14 cellular contexts compared by ENCODE assay signal in genomic region chr7:47460251-47460989, GRCh38.
DNase-seq lines count a peak whose midpoint lies in the region; ATAC-seq, FAIRE-seq and TF ChIP-seq lines count a peak whose summit lies in the region.
"Had no signal": no experiment of that assay in that cellular context is flagged by ENCODE, and none has a peak within 500 bp of the region (broad histone marks: within the 10 kb centered on the region; RNA-seq: fewer than 3 reads in every experiment).

No MANE protein-coding gene starts in this region.

- H3K4me1 ChIP-seq in small intestine (ENCODE audit: control insufficient read depth in 2 of 2, insufficient read depth in 1 of 2, low read depth in 1 of 2, low read length in 1 of 2) = peaks cover 8 to 19% of the 10 kb centered on the region in 2 donors
- H3K4me1 ChIP-seq: foreskin keratinocyte had no signal

- peak overlapping the region in 1 of 2 donors; percentile 28 for H3K27ac ChIP-seq in small intestine (ENCODE audit: low read depth in 1 of 2, low read length in 1 of 2)
- H3K27ac ChIP-seq: foreskin keratinocyte had no signal

- no peaks in the 10 kb centered on the region for H3K9me3 Mint-ChIP-seq in T-cell
- H3K9me3 Mint-ChIP-seq: CD4-positive, alpha-beta memory T cell had no signal

- ATAC-seq in GM21390 (IDR thresholded peaks at IDR 0.05; ENCODE audit: unreplicated experiment) (no peak), T-cell (replicated peaks in 1 of 4) (no peak)
- ATAC-seq: foreskin keratinocyte had no signal

- H3K27me3 ChIP-seq in small intestine (ENCODE audit: control insufficient read depth in 2 of 2, insufficient read depth in 2 of 2, low read length in 2 of 2) = no peaks in the 10 kb centered on the region

- POLR2A ChIA-PET in T-cell (lab: Charles Lee) = no interaction called here

- WGBS in small intestine, 3 donors = 15 to 62% (median 32%) methylated on average over 11 of the region's 11 CpGs

- DNase-seq in NCI-H1105 (lab: John Stamatoyannopoulos, UW) (peak; percentile 94), NCI-H2196 (lab: John Stamatoyannopoulos, UW; ENCODE audit: unreplicated experiment) (peak; percentile 79), fibroblast of the aortic adventitia (ENCODE audit: low read depth) (peak; percentile 35), small intestine (peak; percentile 96), T-cell (no peak)
- no peak for DNase-seq in activated CD8-positive, alpha-beta memory T cell treated with anti-CD3 and anti-CD28 coated beads, Interleukin-2, amount 50 U/mL, for 4 hours
- DNase-seq: activated CD4-positive, alpha-beta T cell treated with anti-CD3 and anti-CD28 coated beads for 1 hour; amniotic stem cell; CD4-positive, alpha-beta memory T cell; foreskin keratinocyte; Kasumi-1; stimulated activated CD4-positive, alpha-beta T cell treated with anti-CD3 and anti-CD28 coated beads, Interleukin-12 subunit alpha, Interleukin-12 subunit beta, amount 100 ng/mL, for 4 hours had no signal

- no peaks in the 10 kb centered on the region for H3K36me3 Mint-ChIP-seq in T-cell
- H3K36me3 Mint-ChIP-seq: CD4-positive, alpha-beta memory T cell had no signal

- H3K4me1 Mint-ChIP-seq in T-cell = no peaks in the 10 kb centered on the region
- H3K4me1 Mint-ChIP-seq: CD4-positive, alpha-beta memory T cell had no signal

- H3K9me3 ChIP-seq in small intestine (ENCODE audit: control insufficient read depth, low read depth) = no peaks in the 10 kb centered on the region

- TF ChIP-seq CTCF in fibroblast of the aortic adventitia (IDR thresholded peaks at IDR 0.05; ENCODE audit: insufficient read depth, low read length) = no peak

- no peak for FAIRE-seq in small intestine (lab: Jason Lieb, UNC)
- FAIRE-seq: islet of Langerhans had no signal

- H3K4me3 ChIP-seq in fibroblast of the aortic adventitia (ENCODE audit: low read depth, low read length) (no peak overlapping the region), small intestine (ENCODE audit: low read depth in 1 of 2, low read length in 2 of 2) (no peak overlapping the region)

- CTCF ChIA-PET in T-cell (lab: Charles Lee) = no interaction called here

- no peaks in the 10 kb centered on the region for H3K27me3 Mint-ChIP-seq in T-cell

- no peaks in the 10 kb centered on the region for H3K36me3 ChIP-seq in small intestine (ENCODE audit: control insufficient read depth in 2 of 2, insufficient read depth in 2 of 2, low read length in 2 of 2)

- H3K27ac Mint-ChIP-seq in T-cell = no peak overlapping the region
- H3K27ac Mint-ChIP-seq: CD4-positive, alpha-beta memory T cell had no signal

- no peak overlapping the region for H3K4me3 Mint-ChIP-seq in T-cell
- H3K4me3 Mint-ChIP-seq: CD4-positive, alpha-beta memory T cell had no signal

Comparison
In these comparisons a context has a peak if more than half of its experiments do, and no peak if none do; other contexts are left out.
1. DNase-seq: peak in NCI-H1105 (single experiment), NCI-H2196 (single experiment), fibroblast of the aortic adventitia (single experiment) and small intestine (single experiment); none in activated CD8-positive, alpha-beta memory T cell treated with anti-CD3 and anti-CD28 coated beads, Interleukin-2, amount 50 U/mL, for 4 hours (single experiment) and T-cell (0 of 34).